26 cellular contexts compared by ENCODE assay signal in the genomic region with DNA sequence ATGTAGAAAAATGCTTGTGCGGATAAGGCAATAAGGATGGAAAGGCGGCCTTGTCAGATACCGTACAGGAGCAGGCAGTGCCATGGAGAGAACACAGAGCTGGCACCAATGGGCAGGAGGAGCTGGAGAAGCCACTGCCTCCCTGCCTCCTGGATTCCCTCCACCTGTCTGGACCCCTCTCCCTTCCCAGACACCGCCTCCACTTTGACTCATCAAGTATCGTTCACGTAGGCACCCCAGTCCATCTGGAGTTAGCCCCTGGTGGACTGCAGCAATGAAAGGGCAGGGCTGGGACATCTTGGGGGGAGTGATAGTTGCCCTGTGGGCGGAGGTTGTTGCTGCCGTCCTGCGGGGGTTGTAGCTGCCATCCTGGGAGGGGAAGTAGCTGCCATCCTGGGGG.
"Had no signal": no experiment of that assay in that cellular context is flagged by ENCODE, and none has a peak within 500 bp of the region (broad histone marks: within the 10 kb centered on the region; RNA-seq: fewer than 3 reads in every experiment).

No MANE protein-coding gene starts in this region.

- H3K4me3 Mint-ChIP-seq: activated CD4-positive, alpha-beta memory T cell treated with anti-CD3 and anti-CD28 coated beads for 36 hours; activated CD4-positive, alpha-beta T cell treated with anti-CD3 and anti-CD28 coated beads for 36 hours; activated CD4-positive, alpha-beta T cell treated with anti-CD3 and anti-CD28 coated beads, Interleukin-2, amount 10 ng/mL, durations not matched to agents 24 days and 14 days; activated CD8-positive, alpha-beta memory T cell treated with anti-CD3 and anti-CD28 coated beads, Interleukin-2, amount 10 ng/mL, durations not matched to agents 7 days and 5 days; activated CD8-positive, alpha-beta T cell treated with anti-CD3 and anti-CD28 coated beads, Interleukin-2, amount 10 ng/mL, durations not matched to agents 7 days and 5 days; activated naive CD4-positive, alpha-beta T cell treated with anti-CD3 and anti-CD28 coated beads, Interleukin-2, amount 10 ng/mL, durations not matched to agents 7 days and 5 days; activated naive CD8-positive, alpha-beta T cell treated with anti-CD3 and anti-CD28 coated beads, Interleukin-2, amount 10 ng/mL, durations not matched to agents 7 days and 5 days; activated T-helper 1 cell treated with anti-CD3 and anti-CD28 coated beads, Interleukin-12 subunit alpha, Interleukin-12 subunit beta, Interleukin-2, Interleukin-4 antibody, amounts not matched to agents 30 ng/mL and 10 ng/mL and 1 ng/mL, durations not matched to agents 14 hours and 24 hours and 36 hours; brain had no signal

- H3K27ac Mint-ChIP-seq: activated CD4-positive, alpha-beta memory T cell treated with anti-CD3 and anti-CD28 coated beads for 36 hours; activated CD4-positive, alpha-beta T cell treated with anti-CD3 and anti-CD28 coated beads for 36 hours; activated CD4-positive, alpha-beta T cell treated with anti-CD3 and anti-CD28 coated beads, Interleukin-2, amount 10 ng/mL, durations not matched to agents 24 days and 14 days; activated CD8-positive, alpha-beta memory T cell treated with anti-CD3 and anti-CD28 coated beads, Interleukin-2, amount 10 ng/mL, durations not matched to agents 7 days and 5 days; activated CD8-positive, alpha-beta T cell treated with anti-CD3 and anti-CD28 coated beads, Interleukin-2, amount 10 ng/mL, durations not matched to agents 7 days and 5 days; activated naive CD4-positive, alpha-beta T cell treated with anti-CD3 and anti-CD28 coated beads, Interleukin-2, amount 10 ng/mL, durations not matched to agents 7 days and 5 days; activated naive CD4-positive, alpha-beta T cell treated with anti-CD3 and anti-CD28 coated beads, Interleukin-2, amount 50 U/mL, for 72 hours; activated naive CD8-positive, alpha-beta T cell treated with anti-CD3 and anti-CD28 coated beads, Interleukin-2, amount 10 ng/mL, durations not matched to agents 7 days and 5 days; activated T-helper 1 cell treated with anti-CD3 and anti-CD28 coated beads, Interleukin-12 subunit alpha, Interleukin-12 subunit beta, Interleukin-2, Interleukin-4 antibody, amounts not matched to agents 30 ng/mL and 10 ng/mL and 1 ng/mL, durations not matched to agents 14 hours and 24 hours and 36 hours; activated T-helper 2 cell treated with anti-CD3 and anti-CD28 coated beads, Interferon-gamma antibody, Interleukin-2, Interleukin-4, amounts not matched to agents 10 μg/mL and 5 μg/mL and 100 μg/mL, durations not matched to agents 14 hours and 24 hours and 36 hours; brain had no signal

- FAIRE-seq: frontal cortex had no signal

- H3K9me3 Mint-ChIP-seq: activated naive CD4-positive, alpha-beta T cell treated with anti-CD3 and anti-CD28 coated beads, Interleukin-2, amount 10 ng/mL, durations not matched to agents 7 days and 5 days had no signal

- H3K4me1 Mint-ChIP-seq: activated CD4-positive, alpha-beta T cell treated with anti-CD3 and anti-CD28 coated beads for 36 hours; activated naive CD4-positive, alpha-beta T cell treated with anti-CD3 and anti-CD28 coated beads, Interleukin-2, amount 10 ng/mL, durations not matched to agents 7 days and 5 days; brain had no signal

- DNase-seq: activated CD4-positive, alpha-beta memory T cell treated with anti-CD3 and anti-CD28 coated beads for 36 hours; activated CD4-positive, alpha-beta T cell treated with anti-CD3 and anti-CD28 coated beads for 36 hours; activated CD4-positive, alpha-beta T cell treated with anti-CD3 and anti-CD28 coated beads, Interleukin-2, amount 10 ng/mL, durations not matched to agents 24 days and 14 days; activated CD4-positive, CD25-positive, alpha-beta regulatory T cell; activated CD4-positive, CD25-positive, alpha-beta regulatory T cell treated with anti-CD3 and anti-CD28 coated beads, Interleukin-2, amount 50 U/mL, for 72 hours; activated CD8-positive, alpha-beta memory T cell treated with anti-CD3 and anti-CD28 coated beads, Interleukin-2, amount 10 ng/mL, durations not matched to agents 7 days and 5 days; activated CD8-positive, alpha-beta memory T cell treated with anti-CD3 and anti-CD28 coated beads, Interleukin-2, amount 50 U/mL, for 4 hours; activated CD8-positive, alpha-beta T cell treated with anti-CD3 and anti-CD28 coated beads, Interleukin-2, amount 10 ng/mL, durations not matched to agents 7 days and 5 days; activated gamma-delta T cell; activated naive CD4-positive, alpha-beta T cell; activated naive CD4-positive, alpha-beta T cell treated with anti-CD3 and anti-CD28 coated beads, Interleukin-2, amount 10 ng/mL, durations not matched to agents 7 days and 5 days; activated naive CD8-positive, alpha-beta T cell treated with anti-CD3 and anti-CD28 coated beads, Interleukin-2, amount 10 ng/mL, durations not matched to agents 7 days and 5 days; activated T-cell treated with anti-CD3 and anti-CD28 coated beads, Interleukin-2, amount 50 U/mL, for 1 hour; activated T-cell treated with anti-CD3 and anti-CD28 coated beads, Interleukin-2, amount 50 U/mL, for 48 hours; central memory CD4-positive, alpha-beta T cell; cerebellar nuclear complex; colonic mucosa; effector CD8-positive, alpha-beta T cell; foreskin fibroblast; T-helper 2 cell had no signal

- H3K36me3 Mint-ChIP-seq: activated naive CD4-positive, alpha-beta T cell treated with anti-CD3 and anti-CD28 coated beads, Interleukin-2, amount 10 ng/mL, durations not matched to agents 7 days and 5 days; activated naive CD8-positive, alpha-beta T cell treated with anti-CD3 and anti-CD28 coated beads, Interleukin-2, amount 10 ng/mL, durations not matched to agents 7 days and 5 days; brain had no signal

- ATAC-seq: activated CD4-positive, alpha-beta T cell treated with anti-CD3 and anti-CD28 coated beads for 36 hours; activated CD8-positive, alpha-beta memory T cell treated with anti-CD3 and anti-CD28 coated beads, Interleukin-2, amount 10 ng/mL, durations not matched to agents 7 days and 5 days; activated CD8-positive, alpha-beta T cell treated with anti-CD3 and anti-CD28 coated beads, Interleukin-2, amount 10 ng/mL, durations not matched to agents 7 days and 5 days; activated naive CD4-positive, alpha-beta T cell treated with anti-CD3 and anti-CD28 coated beads, Interleukin-2, amount 50 U/mL, for 72 hours; esophagus mucosa had no signal
